ENCODE assay signal across 28 cellular contexts in genomic region chr3:17514597-17514996, GRCh38.
DNase-seq lines count a peak whose midpoint lies in the region; ATAC-seq lines count a peak whose summit lies in the region.
"Had no signal": no experiment of that assay in that cellular context is flagged by ENCODE, and none has a peak within 500 bp of the region (broad histone marks: within the 10 kb centered on the region; RNA-seq: fewer than 3 reads in every experiment).

No MANE protein-coding gene starts in this region.

- peak; percentile 51 for ATAC-seq in GM18520 (IDR thresholded peaks at IDR 0.05; ENCODE audit: unreplicated experiment)
- ATAC-seq in GM21723 (IDR thresholded peaks at IDR 0.05; ENCODE audit: unreplicated experiment), result peak; percentile 56
- peak; percentile 43 for ATAC-seq in HG03469 (IDR thresholded peaks at IDR 0.05; ENCODE audit: unreplicated experiment)
- no peak for ATAC-seq in T-helper 17 cell
- ATAC-seq: activated T-cell treated with anti-CD3 and anti-CD28 coated beads, Interleukin-2, amount 50 U/mL, for 4 hours; HCT116; left colon; mucosa of descending colon; WTC11 had no signal

- H3K9me3 Mint-ChIP-seq in immature natural killer cell, result no peaks in the 10 kb centered on the region
- H3K9me3 Mint-ChIP-seq: activated CD4-positive, alpha-beta T cell treated with anti-CD3 and anti-CD28 coated beads, Interleukin-2, amount 10 ng/mL, durations not matched to agents 24 days and 14 days; activated naive CD8-positive, alpha-beta T cell treated with anti-CD3 and anti-CD28 coated beads for 36 hours; activated T-cell treated with anti-CD3 and anti-CD28 coated beads, Interleukin-2, amount 50 U/mL, for 4 hours; nephron progenitor cell; WTC11 had no signal

- no peak overlapping the region for H3K27ac Mint-ChIP-seq in immature natural killer cell
- H3K27ac Mint-ChIP-seq in T-helper 17 cell, result no peak overlapping the region
- H3K27ac Mint-ChIP-seq: activated CD4-positive, alpha-beta T cell treated with anti-CD3 and anti-CD28 coated beads, Interleukin-2, amount 10 ng/mL, durations not matched to agents 24 days and 14 days; activated naive CD8-positive, alpha-beta T cell treated with anti-CD3 and anti-CD28 coated beads for 36 hours; WTC11 had no signal

- H3K27me3 Mint-ChIP-seq in immature natural killer cell (ENCODE audit: low read depth in 3 of 3), result peaks cover 0 to 6% (median 0%) of the 10 kb centered on the region in 3 donors
- no peaks in the 10 kb centered on the region for H3K27me3 Mint-ChIP-seq in T-helper 17 cell
- H3K27me3 Mint-ChIP-seq: activated CD4-positive, alpha-beta T cell treated with anti-CD3 and anti-CD28 coated beads, Interleukin-2, amount 10 ng/mL, durations not matched to agents 24 days and 14 days; activated naive CD8-positive, alpha-beta T cell treated with anti-CD3 and anti-CD28 coated beads for 36 hours had no signal

- H3K4me1 Mint-ChIP-seq in immature natural killer cell (peaks cover 30% of the 10 kb centered on the region in 2 donors), T-helper 17 cell (peaks cover 14% of the 10 kb centered on the region)
- H3K4me1 Mint-ChIP-seq: activated CD4-positive, alpha-beta T cell treated with anti-CD3 and anti-CD28 coated beads, Interleukin-2, amount 10 ng/mL, durations not matched to agents 24 days and 14 days; activated naive CD8-positive, alpha-beta T cell treated with anti-CD3 and anti-CD28 coated beads for 36 hours; nephron progenitor cell had no signal

- peak in 2 of 3 donors; percentile 4 to 23 for DNase-seq in immature natural killer cell
- DNase-seq in Kasumi-1 (lab: John Stamatoyannopoulos, UW), result no peak
- no peak for DNase-seq in NCI-H2196 (lab: John Stamatoyannopoulos, UW; ENCODE audit: unreplicated experiment)
- no peak for DNase-seq in T-helper 17 cell
- DNase-seq: activated CD4-positive, alpha-beta T cell treated with anti-CD3 and anti-CD28 coated beads, Interleukin-2, amount 10 ng/mL, durations not matched to agents 24 days and 14 days; activated gamma-delta T cell; activated naive CD8-positive, alpha-beta T cell treated with anti-CD3 and anti-CD28 coated beads for 36 hours; activated T-cell treated with anti-CD3 and anti-CD28 coated beads, Interleukin-2, amount 50 U/mL, for 4 hours; aorta; effector CD8-positive, alpha-beta T cell; hypothalamus; left colon; mammary epithelial cell; mucosa of descending colon; NCI-H1436; NCI-H2081 treated with DMSO at 0.1 percent for 48 hours; NCI-H345; NCI-H82; nephron progenitor cell; stimulated activated CD4-positive, alpha-beta T cell treated with anti-CD3 and anti-CD28 coated beads, Interleukin-15, amount 100 ng/mL, for 24 hours; stimulated activated CD4-positive, alpha-beta T cell treated with anti-CD3 and anti-CD28 coated beads, Interleukin-4, amount 100 ng/mL, for 4 hours; transverse colon had no signal

- H3K36me3 Mint-ChIP-seq in immature natural killer cell (peaks cover 0 to 3% (median 0%) of the 10 kb centered on the region in 3 donors), T-helper 17 cell (ENCODE audit: low read depth) (peaks cover 8% of the 10 kb centered on the region)
- H3K36me3 Mint-ChIP-seq: WTC11 had no signal

- H3K4me3 Mint-ChIP-seq in immature natural killer cell (peak overlapping the region in 1 of 5 donors; percentile 24), T-helper 17 cell (no peak overlapping the region)
- H3K4me3 Mint-ChIP-seq: activated CD4-positive, alpha-beta T cell treated with anti-CD3 and anti-CD28 coated beads, Interleukin-2, amount 10 ng/mL, durations not matched to agents 24 days and 14 days; activated naive CD8-positive, alpha-beta T cell treated with anti-CD3 and anti-CD28 coated beads for 36 hours; activated T-cell treated with anti-CD3 and anti-CD28 coated beads, Interleukin-2, amount 50 U/mL, for 4 hours; nephron progenitor cell; WTC11 had no signal

- H3K9me3 ChIP-seq in T-helper 17 cell (ENCODE audit: control insufficient read depth, low read length, poor library complexity, severe bottlenecking), result no peaks in the 10 kb centered on the region
- H3K9me3 ChIP-seq: BLaER1 treated with 17β-estradiol and CSF1 and Interleukin-3, amounts not matched to agents 10 nM and 100 nM; mucosa of descending colon; transverse colon had no signal

Comparison
In these comparisons a context has a peak if more than half of its experiments do, and no peak if none do; other contexts are left out.
1. DNase-seq: peak in immature natural killer cell (2 of 3); none in Kasumi-1 (0 of 2), NCI-H2196 (single experiment) and T-helper 17 cell (0 of 3).